ENCODE assay signal across 8 cellular contexts in genomic region chr15:73951044-73951561, GRCh38. TPM values are rescaled to one million over a fixed set of nuclear protein-coding genes. Genes with fewer than 3 reads are reported as not detected.
A peak's percentile ranks its signal among the peaks of the same experiment; 100 is the strongest.
DNase-seq lines count a peak whose midpoint lies in the region; ATAC-seq and TF ChIP-seq lines count a peak whose summit lies in the region.

No MANE protein-coding gene starts in this region.

- H3K27ac ChIP-seq in SJSA1, result peak overlapping the region; percentile 56

- no peaks in the 10 kb centered on the region for H3K36me3 Mint-ChIP-seq in neural crest cell (ENCODE audit: low read depth)

- ATAC-seq in stimulated activated naive CD8-positive, alpha-beta T cell treated with anti-CD3 and anti-CD28 coated beads, Interleukin-15, Interleukin-2, amounts not matched to agents 100 U/mL and 50 U/mL, for 24 hours, result peak; percentile 89
- no peak for ATAC-seq in HG03135 (IDR thresholded peaks at IDR 0.05; ENCODE audit: unreplicated experiment)

- TF ChIP-seq CTCF in fibroblast of villous mesenchyme (IDR thresholded peaks at IDR 0.05; ENCODE audit: insufficient read depth, low read depth, low read length), result peak; percentile 89
- TF ChIP-seq CTCF in neural crest cell (conservative IDR thresholded peaks at IDR 0.05), result peak; percentile 75

- no peaks in the 10 kb centered on the region for H3K27me3 Mint-ChIP-seq in neural crest cell (ENCODE audit: low read depth)

- H3K27me3 ChIP-seq in SJSA1 (replicated peaks), result no peaks in the 10 kb centered on the region

- H3K9me3 ChIP-seq in SJSA1 (replicated peaks), result no peaks in the 10 kb centered on the region

- H3K36me3 ChIP-seq in SJSA1, result no peaks in the 10 kb centered on the region; the same call in 1 of the 2 replicates

- peaks cover 15% of the 10 kb centered on the region for H3K4me1 ChIP-seq in SJSA1 (replicated peaks)

- DNase-seq in GM04503 (ENCODE audit: low read depth), result peak; percentile 93
- DNase-seq in KG1 (lab: John Stamatoyannopoulos, UW), result peak; percentile 34
- peak; percentile 86 to 93 for DNase-seq in SJSA1 (ENCODE audit: low read depth in 1 of 2, low spot score in 2 of 2)
- DNase-seq in activated naive CD4-positive, alpha-beta T cell (lab: John Stamatoyannopoulos, UW), result peak in 3 of 4 experiments; percentile 41 to 78 (median 66)
- peak; percentile 99 for DNase-seq in fibroblast of villous mesenchyme (ENCODE audit: low read depth)
- DNase-seq in neural crest cell (ENCODE audit: low read depth, low spot score), result peak; percentile 88
- peak; percentile 82 for DNase-seq in stimulated activated naive CD8-positive, alpha-beta T cell treated with anti-CD3 and anti-CD28 coated beads, Interleukin-15, Interleukin-2, amounts not matched to agents 100 U/mL and 50 U/mL, for 24 hours

- no peak overlapping the region for H3K4me3 ChIP-seq in SJSA1
- no peak overlapping the region for H3K4me3 ChIP-seq in fibroblast of villous mesenchyme (ENCODE audit: low read depth, low read length)

- H3K4me1 Mint-ChIP-seq in neural crest cell, result peaks cover 8% of the 10 kb centered on the region

- H3K9me3 Mint-ChIP-seq in neural crest cell, result no peaks in the 10 kb centered on the region

- peak overlapping the region; percentile 89 for H3K27ac Mint-ChIP-seq in neural crest cell (ENCODE audit: unreplicated experiment)

- peak overlapping the region; percentile 55 for H3K4me3 Mint-ChIP-seq in neural crest cell

RNA-seq across cellular contexts. Expression of gene LOXL1, which starts 24.8 kb away (rescaled TPM):
- 8.3 and 10.1 TPM in 2 replicates for total RNA-seq in SJSA1 (2014; rRNA removed; shearing (Covaris generic))
- total RNA-seq in fibroblast of villous mesenchyme (73.8 and 99.9 TPM in 2 replicates), neural crest cell (17.3 and 19.9 TPM in 2 replicates)

RNA-seq across cellular contexts. Expression of gene STOML1, which starts 41.0 kb away (rescaled TPM):
- 21.1 and 22.4 TPM in 2 replicates for total RNA-seq in SJSA1 (2014; rRNA removed; shearing (Covaris generic))
- total RNA-seq in fibroblast of villous mesenchyme (17.1 and 19.0 TPM in 2 replicates), neural crest cell (8.7 and 9.7 TPM in 2 replicates)

RNA-seq across cellular contexts. Expression of gene PML, which starts 43.4 kb away (rescaled TPM):
- total RNA-seq in SJSA1 (2014; rRNA removed; shearing (Covaris generic)), result 27.1 and 41.6 TPM in 2 replicates
- 49.6 and 56.1 TPM in 2 replicates for total RNA-seq in fibroblast of villous mesenchyme
- 30.6 and 38.0 TPM in 2 replicates for total RNA-seq in neural crest cell

Comparison
In these comparisons a context has a peak if more than half of its experiments do, and no peak if none do; other contexts are left out.
1. DNase-seq: peak in every context shown above with its lines; median percentile 99 in fibroblast of villous mesenchyme; 93 in GM04503; 90 in SJSA1; 88 in neural crest cell; 82 in stimulated activated naive CD8-positive, alpha-beta T cell treated with anti-CD3 and anti-CD28 coated beads, Interleukin-15, Interleukin-2, amounts not matched to agents 100 U/mL and 50 U/mL, for 24 hours; 66 in activated naive CD4-positive, alpha-beta T cell; 34 in KG1.